In the genomic region with DNA sequence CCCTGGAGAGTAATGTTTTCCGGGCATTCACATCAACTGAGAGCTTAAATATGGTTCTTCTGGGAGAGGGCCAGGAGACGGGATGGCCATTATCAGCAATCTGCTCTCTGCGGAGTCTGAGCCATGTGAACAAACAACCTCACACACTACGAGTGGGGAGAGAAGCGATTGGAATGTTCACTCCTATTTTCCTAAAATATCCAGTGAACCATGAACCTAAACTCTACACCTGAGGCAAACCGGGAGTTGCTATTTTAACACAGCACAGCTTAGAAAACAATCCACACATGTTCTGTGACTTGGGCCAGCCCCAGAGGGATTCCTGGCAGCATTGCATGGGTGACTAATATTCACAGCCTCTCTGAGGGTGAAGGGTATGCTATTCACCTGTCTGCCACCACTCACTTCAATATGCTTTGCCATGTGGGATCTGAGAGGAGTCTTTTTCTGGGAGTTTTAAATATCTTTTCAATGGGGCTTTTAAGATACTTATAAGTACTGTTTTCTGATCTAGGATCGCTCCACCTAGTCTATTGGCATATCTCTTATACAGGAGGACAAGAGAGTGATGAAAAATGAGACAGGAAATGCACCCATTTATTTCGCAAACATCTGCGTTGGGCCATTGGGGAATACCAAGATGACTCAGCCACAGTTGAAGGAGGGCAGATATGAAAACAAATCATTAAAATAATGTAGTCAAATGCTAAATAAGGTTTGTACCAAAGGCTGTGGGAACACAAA, we compare ENCODE assay signal across 7 cellular contexts.
A peak's percentile ranks its signal among the peaks of the same experiment; 100 is the strongest.
DNase-seq lines count a peak whose midpoint lies in the region; ATAC-seq and TF ChIP-seq lines count a peak whose summit lies in the region.

No MANE protein-coding gene starts in this region.

- peak overlapping the region; percentile 17 for H3K4me2 ChIP-seq in GM23248 (ENCODE audit: unreplicated experiment)
- H3K4me2 ChIP-seq in GM23338 = no peak overlapping the region

- peaks cover 31% of the 10 kb centered on the region for H3K4me1 Mint-ChIP-seq in GM23338

- H3K27ac ChIP-seq in GM23248 (no peak overlapping the region), brain microvascular endothelial cell (no peak overlapping the region), GM23338 (ENCODE audit: low read depth) (no peak overlapping the region)

- H4K20me1 ChIP-seq in GM23248 (ENCODE audit: insufficient read depth) = no peaks in the 10 kb centered on the region
- no peaks in the 10 kb centered on the region for H4K20me1 ChIP-seq in GM23338 (replicated peaks; ENCODE audit: insufficient read depth)

- no peak for TF ChIP-seq POLR2A in NB4 (IDR thresholded peaks at IDR 0.05; ENCODE audit: extremely low read depth, insufficient read length)

- H3K4me3 ChIP-seq in GM23248 (no peak overlapping the region), NB4 (ENCODE audit: low read depth, low read length) (no peak overlapping the region), brain microvascular endothelial cell (ENCODE audit: low read depth, low read length) (no peak overlapping the region), GM23338 (no peak overlapping the region)

- no peaks in the 10 kb centered on the region for H3K79me2 ChIP-seq in GM23248 (ENCODE audit: insufficient read depth)
- no peaks in the 10 kb centered on the region for H3K79me2 ChIP-seq in GM23338 (replicated peaks; ENCODE audit: insufficient read depth)

- TF ChIP-seq CTCF in NB4 (IDR thresholded peaks at IDR 0.05; ENCODE audit: low read depth, low read length) = no peak
- TF ChIP-seq CTCF in brain microvascular endothelial cell (IDR thresholded peaks at IDR 0.05; ENCODE audit: low read depth, low read length, missing control alignments) = no peak
- no peak for TF ChIP-seq CTCF in GM23338 (conservative IDR thresholded peaks at IDR 0.05; ENCODE audit: low read depth in 2 of 2)

- peak; percentile 74 for ATAC-seq in GM18498 (IDR thresholded peaks at IDR 0.05; ENCODE audit: unreplicated experiment)
- no peak for ATAC-seq in GM23338
- no peak for ATAC-seq in HG03025 (IDR thresholded peaks at IDR 0.05; ENCODE audit: low FRiP score, unreplicated experiment)

- DNase-seq in GM23248 (peak; percentile 59), NB4 (ENCODE audit: low read depth) (peak; percentile 81), brain microvascular endothelial cell (peak; percentile 61), mucosa of gallbladder (ENCODE audit: low spot score) (peak; percentile 65), GM23338 (ENCODE audit: low spot score) (no peak)

- H3K9me3 ChIP-seq in GM23248 (ENCODE audit: low read depth) = no peaks in the 10 kb centered on the region

- H3F3A ChIP-seq in GM23248 (ENCODE audit: insufficient read depth) = peaks cover 4% of the 10 kb centered on the region; the same call in 1 of the 2 replicates
- 0 out of 2 replicates have a peak, but pooled peaks cover 10% of the 10 kb centered on the region for H3F3A ChIP-seq in GM23338 (replicated peaks; ENCODE audit: low read depth)

- H3K9me2 ChIP-seq in GM23248 (ENCODE audit: insufficient read depth) (no peaks in the 10 kb centered on the region), GM23338 (ENCODE audit: insufficient read depth) (peaks cover 28% of the 10 kb centered on the region)

- no peaks in the 10 kb centered on the region for H3K36me3 Mint-ChIP-seq in GM23338 (ENCODE audit: low read depth)

- H3K27me3 Mint-ChIP-seq in GM23338 (ENCODE audit: insufficient read depth, low read depth, poor library complexity) = peaks cover 17% of the 10 kb centered on the region

- WGBS in GM23248 (ENCODE audit: low coverage in 1 of 2, low lambda C conversion rate in 2 of 2, missing lambda C conversion rate in 2 of 2), 2 experiments = 81% methylated on average over 9 of the region's 9 CpGs

- H3K4me3 Mint-ChIP-seq in GM23338 = no peak overlapping the region

- H3K27me3 ChIP-seq in GM23248 (replicated peaks; ENCODE audit: insufficient read depth) (no peaks in the 10 kb centered on the region), brain microvascular endothelial cell (replicated peaks) (no peaks in the 10 kb centered on the region), GM23338 (ENCODE audit: insufficient read depth) (peaks cover 21% of the 10 kb centered on the region)

- H3K27ac Mint-ChIP-seq in GM23338 = no peak overlapping the region

- H3K9ac ChIP-seq in GM23248 = no peak overlapping the region

- H3K36me3 ChIP-seq in GM23248 (ENCODE audit: low read depth) = no peaks in the 10 kb centered on the region
- H3K36me3 ChIP-seq in brain microvascular endothelial cell (replicated peaks) = no peaks in the 10 kb centered on the region
- H3K36me3 ChIP-seq in GM23338 (ENCODE audit: insufficient read depth) = no peaks in the 10 kb centered on the region

- no peaks in the 10 kb centered on the region for H3K9me3 Mint-ChIP-seq in GM23338

- H3K4me1 ChIP-seq in GM23248 (ENCODE audit: insufficient read depth) (peaks cover 12% of the 10 kb centered on the region), GM23338 (ENCODE audit: insufficient read depth) (peaks cover 18% of the 10 kb centered on the region)

- in situ Hi-C loops in GM23248 (cut with MboI) = no loop called here
- in situ Hi-C loops in brain microvascular endothelial cell (cut with HindIII; ENCODE audit: low pct_ligation_motif_present, low sequenced_read_pairs) = no loop called here

- H2AFZ ChIP-seq in GM23248 (no peak overlapping the region), GM23338 (no peak overlapping the region)

TF ChIP-seq in GM23338, 12 proteins besides CTCF, POLR2A, EP300 and RAD21 (continues in another document):
- no peak for TF ChIP-seq EZH2phosphoT487 (IDR thresholded peaks at IDR 0.05; ENCODE audit: unreplicated experiment)
- TF ChIP-seq STAT1 (IDR thresholded peaks at IDR 0.05; ENCODE audit: unreplicated experiment) = no peak
- no peak for TF ChIP-seq EZH2 (IDR thresholded peaks at IDR 0.05; ENCODE audit: low read depth, unreplicated experiment)
- no peak for TF ChIP-seq REST (IDR thresholded peaks at IDR 0.05; ENCODE audit: unreplicated experiment)
- no peak for TF ChIP-seq ZNF331 (CRISPR knock-in tag; IDR thresholded peaks at IDR 0.05; ENCODE audit: low read depth)
- TF ChIP-seq, protein P1, sequence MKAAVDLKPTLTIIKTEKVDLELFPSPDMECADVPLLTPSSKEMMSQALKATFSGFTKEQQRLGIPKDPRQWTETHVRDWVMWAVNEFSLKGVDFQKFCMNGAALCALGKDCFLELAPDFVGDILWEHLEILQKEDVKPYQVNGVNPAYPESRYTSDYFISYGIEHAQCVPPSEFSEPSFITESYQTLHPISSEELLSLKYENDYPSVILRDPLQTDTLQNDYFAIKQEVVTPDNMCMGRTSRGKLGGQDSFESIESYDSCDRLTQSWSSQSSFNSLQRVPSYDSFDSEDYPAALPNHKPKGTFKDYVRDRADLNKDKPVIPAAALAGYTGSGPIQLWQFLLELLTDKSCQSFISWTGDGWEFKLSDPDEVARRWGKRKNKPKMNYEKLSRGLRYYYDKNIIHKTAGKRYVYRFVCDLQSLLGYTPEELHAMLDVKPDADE (IDR thresholded peaks at IDR 0.05) = no peak
- no peak for TF ChIP-seq POLR2AphosphoS5 (IDR thresholded peaks at IDR 0.05; ENCODE audit: low read depth)
- no peak for TF ChIP-seq CREB1 (CRISPR knock-in tag; IDR thresholded peaks at IDR 0.05; ENCODE audit: low read depth)
- TF ChIP-seq NANOG (IDR thresholded peaks at IDR 0.05; ENCODE audit: borderline replicate concordance) = no peak
- TF ChIP-seq ZNF114 (CRISPR knock-in tag; IDR thresholded peaks at IDR 0.05) = no peak
- TF ChIP-seq JUNB (IDR thresholded peaks at IDR 0.05; ENCODE audit: unreplicated experiment) = no peak
